ENCODE assay signal across 16 cellular contexts in the genomic region with DNA sequence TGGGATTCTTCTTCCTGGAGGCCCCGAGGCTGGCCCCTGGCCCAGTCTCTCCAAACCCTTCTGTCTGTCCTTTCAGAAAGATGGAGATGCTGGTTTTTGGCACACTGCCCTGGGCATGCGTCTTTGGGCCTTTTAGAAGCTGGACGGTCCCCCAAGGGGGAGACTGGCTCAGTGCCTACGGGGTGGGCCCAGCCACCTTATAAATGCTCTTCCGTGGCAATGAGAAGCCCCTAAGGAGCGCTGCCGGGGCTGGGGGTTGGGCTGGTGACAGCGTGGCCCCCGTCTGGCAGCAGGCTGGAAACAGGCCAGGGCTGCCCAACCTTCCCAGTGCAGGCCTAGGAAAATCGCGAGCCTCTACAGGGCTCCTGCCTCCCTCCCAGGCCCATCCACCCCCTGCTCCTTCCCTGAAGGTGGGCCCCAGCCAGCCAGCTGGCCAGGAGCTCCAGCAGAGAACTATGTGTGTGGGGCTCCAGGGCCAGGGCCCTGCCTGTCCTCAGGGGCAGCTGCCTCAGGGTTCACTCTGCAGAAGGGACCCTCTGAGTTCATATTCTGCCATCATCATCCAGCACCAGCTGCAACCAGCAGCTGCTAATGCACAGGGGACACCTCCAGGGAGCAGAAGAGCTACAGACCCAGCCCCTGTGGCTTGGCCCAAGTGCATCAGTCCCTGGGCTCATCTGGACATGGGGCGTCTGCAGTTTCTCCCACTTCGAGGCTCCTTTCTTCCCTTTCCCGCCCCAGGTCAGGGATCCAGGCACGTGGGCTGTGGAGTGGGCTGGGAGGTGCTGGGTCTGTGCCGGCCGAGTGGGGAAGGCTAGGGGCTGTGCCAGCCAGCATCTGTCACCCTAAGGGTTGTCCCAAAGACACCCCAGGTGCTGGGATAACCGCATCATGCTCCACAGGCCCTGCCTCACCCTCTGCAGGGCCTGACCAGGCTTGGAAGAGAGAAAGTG.
DNase-seq lines count a peak whose midpoint lies in the region; ATAC-seq and TF ChIP-seq lines count a peak whose summit lies in the region.
"Had no signal": no experiment of that assay in that cellular context is flagged by ENCODE, and none has a peak within 500 bp of the region (broad histone marks: within the 10 kb centered on the region; RNA-seq: fewer than 3 reads in every experiment).

No MANE protein-coding gene starts in this region.

- H3K27ac ChIP-seq in lower lobe of right lung (no peak overlapping the region), spleen (no peak overlapping the region)
- H3K27ac ChIP-seq: vagina had no signal

- H3K36me3 Mint-ChIP-seq in activated CD4-positive, alpha-beta memory T cell treated with anti-CD3 and anti-CD28 coated beads, Interleukin-2, amount 10 ng/mL, durations not matched to agents 7 days and 5 days (ENCODE audit: low read depth) = no peaks in the 10 kb centered on the region
- H3K36me3 Mint-ChIP-seq in activated CD4-positive, alpha-beta memory T cell treated with anti-CD3 and anti-CD28 coated beads for 36 hours = no peaks in the 10 kb centered on the region
- H3K36me3 Mint-ChIP-seq: CD8-positive, alpha-beta memory T cell had no signal

- no peak overlapping the region for H3K4me3 Mint-ChIP-seq in activated CD4-positive, alpha-beta memory T cell treated with anti-CD3 and anti-CD28 coated beads, Interleukin-2, amount 10 ng/mL, durations not matched to agents 7 days and 5 days
- H3K4me3 Mint-ChIP-seq in activated CD4-positive, alpha-beta memory T cell treated with anti-CD3 and anti-CD28 coated beads for 36 hours = no peak overlapping the region
- H3K4me3 Mint-ChIP-seq: CD8-positive, alpha-beta memory T cell; GM23338 had no signal

- no peak for TF ChIP-seq POLR2A in spleen (IDR thresholded peaks at IDR 0.05)

- CTCF ChIA-PET in activated CD4-positive, alpha-beta memory T cell treated with anti-CD3 and anti-CD28 coated beads, Interleukin-2, amount 10 ng/mL, durations not matched to agents 7 days and 5 days (lab: Charles Lee) = no interaction called here
- CTCF ChIA-PET in activated CD4-positive, alpha-beta memory T cell treated with anti-CD3 and anti-CD28 coated beads for 36 hours (lab: Charles Lee) = no interaction called here

- H3K27me3 ChIP-seq in H7 (ENCODE audit: control insufficient read depth, insufficient read depth, low read length) (no peaks in the 10 kb centered on the region), lower lobe of right lung (ENCODE audit: low read depth) (no peaks in the 10 kb centered on the region), spleen (replicated peaks in 1 of 7) (peaks cover 0 to 36% (median 0%) of the 10 kb centered on the region in 7 donors)
- H3K27me3 ChIP-seq: vagina had no signal

- H3K9me3 Mint-ChIP-seq in activated CD4-positive, alpha-beta memory T cell treated with anti-CD3 and anti-CD28 coated beads, Interleukin-2, amount 10 ng/mL, durations not matched to agents 7 days and 5 days = no peaks in the 10 kb centered on the region
- no peaks in the 10 kb centered on the region for H3K9me3 Mint-ChIP-seq in activated CD4-positive, alpha-beta memory T cell treated with anti-CD3 and anti-CD28 coated beads for 36 hours
- H3K9me3 Mint-ChIP-seq: CD8-positive, alpha-beta memory T cell; GM23338 had no signal

- POLR2A ChIA-PET in activated CD4-positive, alpha-beta memory T cell treated with anti-CD3 and anti-CD28 coated beads, Interleukin-2, amount 10 ng/mL, durations not matched to agents 7 days and 5 days (lab: Charles Lee) = no interaction called here
- POLR2A ChIA-PET in activated CD4-positive, alpha-beta memory T cell treated with anti-CD3 and anti-CD28 coated beads for 36 hours (lab: Charles Lee) = no interaction called here

- 71 to 85% (median 84%) methylated on average over 14 to 18 of the region's 18 CpGs for WGBS in spleen, 5 donors

- TF ChIP-seq CTCF in lower lobe of right lung (IDR thresholded peaks at IDR 0.05) (no peak), spleen (IDR thresholded peaks at IDR 0.05 in 8 of 11, conservative IDR thresholded peaks at IDR 0.05 in 3 of 11) (no peak)

- H3K27me3 Mint-ChIP-seq in activated CD4-positive, alpha-beta memory T cell treated with anti-CD3 and anti-CD28 coated beads, Interleukin-2, amount 10 ng/mL, durations not matched to agents 7 days and 5 days = peaks cover 2% of the 10 kb centered on the region
- peaks cover 17% of the 10 kb centered on the region for H3K27me3 Mint-ChIP-seq in activated CD4-positive, alpha-beta memory T cell treated with anti-CD3 and anti-CD28 coated beads for 36 hours

- H3K9me3 ChIP-seq in lower lobe of right lung (no peaks in the 10 kb centered on the region), spleen (no peaks in the 10 kb centered on the region)
- H3K9me3 ChIP-seq: vagina had no signal

- H3K27ac Mint-ChIP-seq in activated CD4-positive, alpha-beta memory T cell treated with anti-CD3 and anti-CD28 coated beads, Interleukin-2, amount 10 ng/mL, durations not matched to agents 7 days and 5 days = no peak overlapping the region
- H3K27ac Mint-ChIP-seq in activated CD4-positive, alpha-beta memory T cell treated with anti-CD3 and anti-CD28 coated beads for 36 hours = no peak overlapping the region
- H3K27ac Mint-ChIP-seq: CD8-positive, alpha-beta memory T cell; GM23338 had no signal

- H3K4me1 Mint-ChIP-seq in activated CD4-positive, alpha-beta memory T cell treated with anti-CD3 and anti-CD28 coated beads, Interleukin-2, amount 10 ng/mL, durations not matched to agents 7 days and 5 days = no peaks in the 10 kb centered on the region
- H3K4me1 Mint-ChIP-seq in activated CD4-positive, alpha-beta memory T cell treated with anti-CD3 and anti-CD28 coated beads for 36 hours (ENCODE audit: low read depth) = no peaks in the 10 kb centered on the region
- H3K4me1 Mint-ChIP-seq: CD8-positive, alpha-beta memory T cell had no signal

- no peak for ATAC-seq in lower lobe of right lung
- no peak for ATAC-seq in HG02870 (IDR thresholded peaks at IDR 0.05; ENCODE audit: unreplicated experiment)
- no peak for ATAC-seq in HG03196 (IDR thresholded peaks at IDR 0.05; ENCODE audit: unreplicated experiment)
- ATAC-seq: activated CD4-positive, CD25-positive, alpha-beta regulatory T cell treated with anti-CD3 and anti-CD28 coated beads, Interleukin-2, amount 50 U/mL, for 24 hours; GM23338 had no signal

- H3K36me3 ChIP-seq in H7 (replicated peaks; ENCODE audit: control insufficient read depth, insufficient read depth, low read length) (no peaks in the 10 kb centered on the region), lower lobe of right lung (no peaks in the 10 kb centered on the region), spleen (no peaks in the 10 kb centered on the region)
- H3K36me3 ChIP-seq: vagina had no signal

- intact Hi-C loops in activated CD4-positive, alpha-beta memory T cell treated with anti-CD3 and anti-CD28 coated beads for 36 hours (cut with micrococcal nuclease) = no loop called here
- intact Hi-C loops in lower lobe of right lung (cut with DNase I) = no loop called here
- intact Hi-C loops in spleen (cut with DNase I; ENCODE audit: low total_unique reads) = no loop called here

- peak; percentile 13 for DNase-seq in activated CD4-positive, alpha-beta memory T cell treated with anti-CD3 and anti-CD28 coated beads, Interleukin-2, amount 10 ng/mL, durations not matched to agents 7 days and 5 days
- DNase-seq in activated CD4-positive, alpha-beta memory T cell treated with anti-CD3 and anti-CD28 coated beads for 36 hours = no peak
- DNase-seq in H7 = peak; percentile 26
- DNase-seq in lower lobe of right lung = peak; percentile 38
- DNase-seq in spleen = peak; percentile 56
- DNase-seq in Kasumi-1 (lab: John Stamatoyannopoulos, UW) = no peak
- DNase-seq: effector CD4-positive, alpha-beta T cell; NCI-H187; SIG-M5; stimulated activated naive CD4-positive, alpha-beta T cell had no signal

- H3K4me1 ChIP-seq in lower lobe of right lung (peaks cover 26% of the 10 kb centered on the region), spleen (peaks cover 0 to 27% (median 11%) of the 10 kb centered on the region in 6 donors)

- H3K4me3 ChIP-seq in H7 (ENCODE audit: insufficient read depth, low read depth, low read length) (no peak overlapping the region), lower lobe of right lung (no peak overlapping the region), spleen (no peak overlapping the region)
- H3K4me3 ChIP-seq: GM23338, vagina had no signal

Comparison
In these comparisons a context has a peak if more than half of its experiments do, and no peak if none do; other contexts are left out.
1. DNase-seq: peak in activated CD4-positive, alpha-beta memory T cell treated with anti-CD3 and anti-CD28 coated beads, Interleukin-2, amount 10 ng/mL, durations not matched to agents 7 days and 5 days (single experiment), H7 (single experiment), lower lobe of right lung (single experiment) and spleen (single experiment); none in activated CD4-positive, alpha-beta memory T cell treated with anti-CD3 and anti-CD28 coated beads for 36 hours (single experiment) and Kasumi-1 (0 of 2).